8 cellular contexts compared by ENCODE assay signal in the genomic region with DNA sequence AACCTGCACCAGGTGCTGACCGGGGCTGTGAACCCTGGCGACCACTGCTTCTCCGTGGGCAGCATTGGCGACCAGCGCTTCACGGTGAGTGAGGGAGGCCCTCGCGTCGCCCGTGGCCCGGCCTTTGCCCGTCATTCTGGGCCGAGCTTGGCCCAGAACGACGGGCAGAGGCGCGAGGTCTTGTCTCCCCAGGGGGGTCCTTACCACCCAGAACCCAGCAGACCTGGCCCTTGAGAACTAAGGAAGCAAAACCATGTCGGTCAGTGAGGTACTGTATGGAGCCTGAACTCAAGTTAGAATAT. TPM values are rescaled to one million over a fixed set of nuclear protein-coding genes. Genes with fewer than 3 reads are reported as not detected.
DNase-seq lines count a peak whose midpoint lies in the region; ATAC-seq, FAIRE-seq and TF ChIP-seq lines count a peak whose summit lies in the region.

No MANE protein-coding gene starts in this region.

- peak overlapping the region; percentile 88 for H3K4me2 ChIP-seq in astrocyte (ENCODE audit: low read length)

- intact Hi-C loops in activated CD4-positive, alpha-beta T cell treated with anti-CD3 and anti-CD28 coated beads for 36 hours (cut with DNase I, micrococcal nuclease) = loop anchor here (1.0 to 5.0 kb wide), 9 partner anchors 8 to 381 kb away; a partner anchor contains a TSS
- intact Hi-C loops in left lung (cut with DNase I) = no loop called here
- intact Hi-C loops in testis (cut with DNase I; ENCODE audit: low total_unique reads) = no loop called here

- peak overlapping the region; percentile 96 for H3K9ac ChIP-seq in astrocyte (ENCODE audit: low read length)

- no peaks in the 10 kb centered on the region for H3K9me3 Mint-ChIP-seq in activated CD4-positive, alpha-beta T cell treated with anti-CD3 and anti-CD28 coated beads for 36 hours (ENCODE audit: low read depth)
- H3K9me3 Mint-ChIP-seq in astrocyte (ENCODE audit: unreplicated experiment) = no peaks in the 10 kb centered on the region

- H4K20me1 ChIP-seq in astrocyte (ENCODE audit: insufficient read depth, low read length) = peaks cover 14% of the 10 kb centered on the region

- CTCF ChIA-PET in activated CD4-positive, alpha-beta T cell treated with anti-CD3 and anti-CD28 coated beads for 36 hours (lab: Charles Lee) = interaction anchor here (0.6 to 2.7 kb wide), 7 partner anchors 11 to 341 kb away, joined by 3 to 21 read pairs (median 3); a partner anchor contains a TSS

- no peak for TF ChIP-seq CTCF in astrocyte (IDR thresholded peaks at IDR 0.05; ENCODE audit: insufficient read depth, low read depth, low read length)
- TF ChIP-seq CTCF in left lung (IDR thresholded peaks at IDR 0.05) = no peak
- no peak for TF ChIP-seq CTCF in testis (IDR thresholded peaks at IDR 0.05)

- H2AFZ ChIP-seq in astrocyte (ENCODE audit: low read depth, low read length) = peak overlapping the region; percentile 91

- no peak for ATAC-seq in activated CD4-positive, alpha-beta T cell treated with anti-CD3 and anti-CD28 coated beads for 36 hours
- ATAC-seq in HG03135 (IDR thresholded peaks at IDR 0.05; ENCODE audit: unreplicated experiment) (peak; percentile 12), left lung (peak; percentile 11)

- peaks cover 38% of the 10 kb centered on the region for H3K4me1 Mint-ChIP-seq in activated CD4-positive, alpha-beta T cell treated with anti-CD3 and anti-CD28 coated beads for 36 hours
- H3K4me1 Mint-ChIP-seq in astrocyte (ENCODE audit: low read depth, unreplicated experiment) = peaks cover 11% of the 10 kb centered on the region

- peak overlapping the region; percentile 82 for H3K4me3 ChIP-seq in astrocyte (ENCODE audit: insufficient read depth, low read depth, low read length)
- peak overlapping the region; percentile 89 to 95 for H3K4me3 ChIP-seq in left lung
- H3K4me3 ChIP-seq in testis = peak overlapping the region; percentile 94 to 99

- TF ChIP-seq POLR2A in testis (IDR thresholded peaks at IDR 0.05) = no peak

- FAIRE-seq in astrocyte (lab: Jason Lieb, UNC) = no peak

- H3K27me3 ChIP-seq in astrocyte (ENCODE audit: insufficient read depth, low read length) (no peaks in the 10 kb centered on the region), left lung (no peaks in the 10 kb centered on the region), testis (no peaks in the 10 kb centered on the region)

- POLR2A ChIA-PET in activated CD4-positive, alpha-beta T cell treated with anti-CD3 and anti-CD28 coated beads for 36 hours (lab: Charles Lee) = interaction anchor here (1.0 to 1.7 kb wide), 5 partner anchors 168 to 326 kb away, joined by 3 to 6 read pairs (median 5); no protein-coding TSS in a partner anchor

- peaks cover 6% of the 10 kb centered on the region for H3K36me3 Mint-ChIP-seq in activated CD4-positive, alpha-beta T cell treated with anti-CD3 and anti-CD28 coated beads for 36 hours (ENCODE audit: low read depth)
- H3K36me3 Mint-ChIP-seq in astrocyte (ENCODE audit: low read depth, unreplicated experiment) = no peaks in the 10 kb centered on the region

- H3K79me2 ChIP-seq in astrocyte (ENCODE audit: insufficient read depth, low read length) = peaks cover 51% of the 10 kb centered on the region

- no peaks in the 10 kb centered on the region for H3K27me3 Mint-ChIP-seq in activated CD4-positive, alpha-beta T cell treated with anti-CD3 and anti-CD28 coated beads for 36 hours
- no peaks in the 10 kb centered on the region for H3K27me3 Mint-ChIP-seq in astrocyte (ENCODE audit: low read depth, unreplicated experiment)

- H3K9me3 ChIP-seq in astrocyte (ENCODE audit: insufficient read depth, low read depth, low read length) (no peaks in the 10 kb centered on the region), left lung (no peaks in the 10 kb centered on the region), testis (no peaks in the 10 kb centered on the region)

- WGBS in testis, 2 donors = 0% methylated on average over 15 to 18 of the region's 18 CpGs

- H3K36me3 ChIP-seq in astrocyte (ENCODE audit: insufficient read depth, low read length) = no peaks in the 10 kb centered on the region
- H3K36me3 ChIP-seq in left lung = no peaks in the 10 kb centered on the region
- H3K36me3 ChIP-seq in testis (ENCODE audit: low read depth, missing control alignments) = no peaks in the 10 kb centered on the region

- peak overlapping the region; percentile 92 for H3K4me3 Mint-ChIP-seq in activated CD4-positive, alpha-beta T cell treated with anti-CD3 and anti-CD28 coated beads for 36 hours
- H3K4me3 Mint-ChIP-seq in astrocyte (ENCODE audit: unreplicated experiment) = peak overlapping the region; percentile 96

- H3K27ac ChIP-seq in astrocyte (ENCODE audit: low read depth, low read length) (peak overlapping the region; percentile 91), left lung (peak overlapping the region; percentile 94 to 99), testis (peak overlapping the region; percentile 96 to 98)

- H3K4me1 ChIP-seq in astrocyte (ENCODE audit: insufficient read depth, low read length) (peaks cover 6% of the 10 kb centered on the region), left lung (peaks cover 18 to 49% of the 10 kb centered on the region in 2 donors), testis (peaks cover 26% of the 10 kb centered on the region)

- peak overlapping the region; percentile 96 for H3K27ac Mint-ChIP-seq in activated CD4-positive, alpha-beta T cell treated with anti-CD3 and anti-CD28 coated beads for 36 hours
- H3K27ac Mint-ChIP-seq in astrocyte (ENCODE audit: unreplicated experiment) = peak overlapping the region; percentile 84

- DNase-seq in activated CD4-positive, alpha-beta T cell treated with anti-CD3 and anti-CD28 coated beads for 36 hours = no peak
- no peak for DNase-seq in activated CD4-positive, alpha-beta T cell treated with anti-CD3 and anti-CD28 coated beads, Interleukin-2, amount 50 U/mL, for 4 hours
- no peak for DNase-seq in astrocyte (ENCODE audit: low read depth)
- DNase-seq in left lung = no peak
- DNase-seq in testis = no peak
- DNase-seq in NCI-H1694 (lab: John Stamatoyannopoulos, UW) = no peak
- no peak for DNase-seq in GM19238 (ENCODE audit: insufficient read length, low spot score)

RNA-seq across cellular contexts. Expression of a gene that starts 0.6 kb away (rescaled TPM):
- 10 to 100 TPM; 23.5 to 31.1 TPM for total RNA-seq in activated CD4-positive, alpha-beta T cell treated with anti-CD3 and anti-CD28 coated beads for 36 hours
- 24.5 and 26.0 TPM in 2 replicates for total RNA-seq in astrocyte
- total RNA-seq in left lung = 10 to 100 TPM; 44.3 to 48.3 TPM
- total RNA-seq in testis = 10 to 100 TPM; 63.9 to 93.3 TPM
- 16.0 TPM for polyA plus RNA-seq in testis (ENCODE audit: insufficient read depth, low read depth, low replicate concordance)

Comparison
In these comparisons a context has a peak if more than half of its experiments do, and no peak if none do; other contexts are left out.
1. intact Hi-C loops: an anchor here in activated CD4-positive, alpha-beta T cell treated with anti-CD3 and anti-CD28 coated beads for 36 hours (1.0 to 5.0 kb wide); none called in left lung and testis.